Comparison of ENCODE assay signal across 7 cellular contexts in genomic region chr1:156226116-156226538, GRCh38. TPM values are rescaled to one million over a fixed set of nuclear protein-coding genes. Genes with fewer than 3 reads are reported as not detected.
A peak's percentile ranks its signal among the peaks of the same experiment; 100 is the strongest.
DNase-seq lines count a peak whose midpoint lies in the region; ATAC-seq lines count a peak whose summit lies in the region.
"Had no signal": no experiment of that assay in that cellular context is flagged by ENCODE, and none has a peak within 500 bp of the region (broad histone marks: within the 10 kb centered on the region; RNA-seq: fewer than 3 reads in every experiment).

No MANE protein-coding gene starts in this region.

- H3K4me1 ChIP-seq in effector memory CD4-positive, alpha-beta T cell (ENCODE audit: control insufficient read depth, insufficient read depth, low read length, poor library complexity, severe bottlenecking): peaks cover 5% of the 10 kb centered on the region

- H3K27ac ChIP-seq in effector memory CD4-positive, alpha-beta T cell (ENCODE audit: insufficient read depth, low read length, poor library complexity, severe bottlenecking): no peak overlapping the region

- ATAC-seq in GM19023 (IDR thresholded peaks at IDR 0.05; ENCODE audit: unreplicated experiment): peak; percentile 68
- ATAC-seq in HG02852 (IDR thresholded peaks at IDR 0.05; ENCODE audit: unreplicated experiment): peak; percentile 68
- peak; percentile 22 for ATAC-seq in activated T-helper 17 cell treated with anti-CD3 and anti-CD28 coated beads, Interleukin-2, amount 50 U/mL, for 72 hours (replicated peaks)
- no peak for ATAC-seq in effector memory CD8-positive, alpha-beta T cell (replicated peaks)

- H3K27me3 Mint-ChIP-seq in activated T-helper 17 cell treated with anti-CD3 and anti-CD28 coated beads, Interleukin-2, amount 50 U/mL, for 72 hours: no peaks in the 10 kb centered on the region
- no peaks in the 10 kb centered on the region for H3K27me3 Mint-ChIP-seq in effector memory CD8-positive, alpha-beta T cell

- peak overlapping the region; percentile 79 for H3K27ac Mint-ChIP-seq in activated T-helper 17 cell treated with anti-CD3 and anti-CD28 coated beads, Interleukin-2, amount 50 U/mL, for 72 hours
- H3K27ac Mint-ChIP-seq in effector memory CD8-positive, alpha-beta T cell: peak overlapping the region in 1 of 2 donors; percentile 39

- DNase-seq in RKO (ENCODE audit: low spot score): no peak
- no peak for DNase-seq in effector memory CD8-positive, alpha-beta T cell
- no peak for DNase-seq in effector memory CD4-positive, alpha-beta T cell

- H3K27me3 ChIP-seq in effector memory CD4-positive, alpha-beta T cell (replicated peaks; ENCODE audit: control insufficient read depth, insufficient read depth, low read length, poor library complexity, severe bottlenecking): no peaks in the 10 kb centered on the region
- H3K27me3 ChIP-seq: thyroid gland had no signal

- H3K4me1 Mint-ChIP-seq in activated T-helper 17 cell treated with anti-CD3 and anti-CD28 coated beads, Interleukin-2, amount 50 U/mL, for 72 hours: peaks cover 39% of the 10 kb centered on the region
- peaks cover 16 to 17% of the 10 kb centered on the region in 2 donors for H3K4me1 Mint-ChIP-seq in effector memory CD8-positive, alpha-beta T cell (ENCODE audit: low read depth in 2 of 2)

- no peaks in the 10 kb centered on the region for H3K9me3 ChIP-seq in effector memory CD4-positive, alpha-beta T cell (ENCODE audit: control insufficient read depth, low read length)
- H3K9me3 ChIP-seq: thyroid gland had no signal

- H3K36me3 Mint-ChIP-seq in activated T-helper 17 cell treated with anti-CD3 and anti-CD28 coated beads, Interleukin-2, amount 50 U/mL, for 72 hours (ENCODE audit: low read depth): peaks cover 81% of the 10 kb centered on the region
- H3K36me3 Mint-ChIP-seq in effector memory CD8-positive, alpha-beta T cell (ENCODE audit: insufficient read depth): peaks cover 53% of the 10 kb centered on the region

- H3K36me3 ChIP-seq in effector memory CD4-positive, alpha-beta T cell (ENCODE audit: control insufficient read depth, insufficient read depth, low read length): peaks cover 39% of the 10 kb centered on the region

- H3K4me3 ChIP-seq in effector memory CD4-positive, alpha-beta T cell (ENCODE audit: insufficient read depth, low read depth, low read length, poor library complexity, severe bottlenecking): no peak overlapping the region
- H3K4me3 ChIP-seq: thyroid gland had no signal

- H3K4me3 Mint-ChIP-seq in activated T-helper 17 cell treated with anti-CD3 and anti-CD28 coated beads, Interleukin-2, amount 50 U/mL, for 72 hours: peak overlapping the region; percentile 50
- H3K4me3 Mint-ChIP-seq in effector memory CD8-positive, alpha-beta T cell: no peak overlapping the region

- no peaks in the 10 kb centered on the region for H3K9me3 Mint-ChIP-seq in activated T-helper 17 cell treated with anti-CD3 and anti-CD28 coated beads, Interleukin-2, amount 50 U/mL, for 72 hours
- H3K9me3 Mint-ChIP-seq in effector memory CD8-positive, alpha-beta T cell: no peaks in the 10 kb centered on the region

RNA-seq across cellular contexts. Expression of gene PMF1, which starts 13.3 kb away (rescaled TPM):
- 10 to 100 TPM; 85.6 to 87.3 TPM for total RNA-seq in activated T-helper 17 cell treated with anti-CD3 and anti-CD28 coated beads, Interleukin-2, amount 50 U/mL, for 72 hours

RNA-seq across cellular contexts. Expression of gene BGLAP, which starts 15.9 kb away (rescaled TPM):
- 1 to 10 TPM; 3.2 to 6.8 TPM for total RNA-seq in activated T-helper 17 cell treated with anti-CD3 and anti-CD28 coated beads, Interleukin-2, amount 50 U/mL, for 72 hours

RNA-seq across cellular contexts. Expression of gene PAQR6, which starts 21.7 kb away (rescaled TPM):
- 10 to 100 TPM in 1 of 2 donors, 1 to 10 TPM in 1; 8.0 to 10.9 TPM for total RNA-seq in activated T-helper 17 cell treated with anti-CD3 and anti-CD28 coated beads, Interleukin-2, amount 50 U/mL, for 72 hours

RNA-seq across cellular contexts. Expression of gene SLC25A44, which starts 32.2 kb away (rescaled TPM):
- total RNA-seq in activated T-helper 17 cell treated with anti-CD3 and anti-CD28 coated beads, Interleukin-2, amount 50 U/mL, for 72 hours: 10 to 100 TPM; 23.5 to 38.1 TPM

RNA-seq across cellular contexts. Expression of gene SMG5, which starts 56.5 kb away (rescaled TPM):
- total RNA-seq in activated T-helper 17 cell treated with anti-CD3 and anti-CD28 coated beads, Interleukin-2, amount 50 U/mL, for 72 hours: 10 to 100 TPM; 75.7 to 93.7 TPM
